ENCODE assay signal across 24 cellular contexts in the genomic region with DNA sequence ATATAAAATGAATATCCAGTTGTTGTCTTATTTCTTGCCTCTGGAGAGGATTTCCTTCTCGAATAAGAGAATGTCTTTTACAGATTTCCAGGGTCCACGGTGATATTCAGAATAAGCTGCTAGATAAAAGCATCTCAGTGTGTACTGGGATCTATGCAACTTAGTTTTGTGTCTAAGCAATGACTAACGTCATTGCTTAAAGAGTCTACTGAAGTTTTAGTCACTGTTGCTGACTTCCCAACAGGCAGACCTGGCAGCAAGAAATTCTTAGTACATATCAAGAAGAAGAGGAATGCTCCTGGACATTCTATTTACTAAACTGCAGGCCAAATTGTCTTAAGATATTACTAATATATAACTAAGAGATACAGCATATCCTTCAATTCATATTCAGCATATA.
DNase-seq lines count a peak whose midpoint lies in the region; ATAC-seq, FAIRE-seq and TF ChIP-seq lines count a peak whose summit lies in the region.
"Had no signal": no experiment of that assay in that cellular context is flagged by ENCODE, and none has a peak within 500 bp of the region (broad histone marks: within the 10 kb centered on the region; RNA-seq: fewer than 3 reads in every experiment).

No MANE protein-coding gene starts in this region.

- DNase-seq in EL, result peak; percentile 5
- DNase-seq in K562 (ENCODE audit: extremely low read depth in 1 of 4, low spot score in 3 of 4), result no peak
- peak; percentile 22 for DNase-seq in epithelial cell of esophagus (ENCODE audit: low read depth)
- no peak for DNase-seq in psoas muscle
- no peak for DNase-seq in activated naive CD8-positive, alpha-beta T cell treated with anti-CD3 and anti-CD28 coated beads, Interleukin-2, amount 50 U/mL, for 24 hours
- DNase-seq in NCI-H226, result no peak
- DNase-seq in OCI-M1 (lab: John Stamatoyannopoulos, UW), result no peak
- no peak for DNase-seq in HuH-7.5 (ENCODE audit: low spot score)
- DNase-seq: 8988T; AML-193; Caco-2; Calu3; CD4-positive, alpha-beta T cell; CD8-positive, alpha-beta T cell; DMS79 treated with DMSO at 0.1 percent for 48 hours; GF-D8 had no signal

- TF ChIP-seq CTCF in K562 (IDR thresholded peaks at IDR 0.05 in 2 of 3, conservative IDR thresholded peaks at IDR 0.05 in 1 of 3; ENCODE audit: insufficient read depth in 2 of 3, low read depth in 1 of 3, low read length in 3 of 3) (no peak), epithelial cell of esophagus (IDR thresholded peaks at IDR 0.05; ENCODE audit: insufficient read depth, low read depth, low read length, missing control alignments) (no peak), psoas muscle (IDR thresholded peaks at IDR 0.05) (no peak)

- 19% methylated on average over 3 of the region's 3 CpGs for WGBS in K562 (ENCODE audit: insufficient coverage, low coverage, missing lambda C conversion rate)
- WGBS in psoas muscle, 3 donors, result 28 to 56% (median 30%) methylated on average over 3 of the region's 3 CpGs

- H3K9me1 ChIP-seq in K562 (ENCODE audit: control insufficient read depth, insufficient read depth, low read length), result no peaks in the 10 kb centered on the region

- no peaks in the 10 kb centered on the region for H3K36me3 Mint-ChIP-seq in activated naive CD8-positive, alpha-beta T cell treated with anti-CD3 and anti-CD28 coated beads, Interleukin-2, amount 50 U/mL, for 24 hours (ENCODE audit: low read depth)
- H3K36me3 Mint-ChIP-seq: CD8-positive, alpha-beta T cell had no signal

- no peaks in the 10 kb centered on the region for H3K9me3 Mint-ChIP-seq in activated naive CD8-positive, alpha-beta T cell treated with anti-CD3 and anti-CD28 coated beads, Interleukin-2, amount 50 U/mL, for 24 hours

- H3K4me3 ChIP-seq in K562, result no peak overlapping the region
- no peak overlapping the region for H3K4me3 ChIP-seq in epithelial cell of esophagus (ENCODE audit: low read length)
- H3K4me3 ChIP-seq in psoas muscle, result no peak overlapping the region
- H3K4me3 ChIP-seq: A549; BLaER1 treated with 17β-estradiol and CSF1 and Interleukin-3, amounts not matched to agents 10 nM and 100 nM had no signal

- no peak overlapping the region for H3K27ac Mint-ChIP-seq in activated naive CD8-positive, alpha-beta T cell treated with anti-CD3 and anti-CD28 coated beads, Interleukin-2, amount 50 U/mL, for 24 hours
- H3K27ac Mint-ChIP-seq: B cell; CD4-positive, alpha-beta T cell; CD8-positive, alpha-beta T cell had no signal

- H3K4me1 ChIP-seq in K562 (replicated peaks in 1 of 2; ENCODE audit: control insufficient read depth in 2 of 2, insufficient read depth in 2 of 2, low read length in 2 of 2) (no peaks in the 10 kb centered on the region; a peak in 1 of 5 replicates), psoas muscle (peaks cover 22% of the 10 kb centered on the region)
- H3K4me1 ChIP-seq: A549; BLaER1 treated with 17β-estradiol and CSF1 and Interleukin-3, amounts not matched to agents 10 nM and 100 nM had no signal

- no peak overlapping the region for H3K4me3 Mint-ChIP-seq in activated naive CD8-positive, alpha-beta T cell treated with anti-CD3 and anti-CD28 coated beads, Interleukin-2, amount 50 U/mL, for 24 hours
- H3K4me3 Mint-ChIP-seq: B cell; CD4-positive, alpha-beta T cell; CD8-positive, alpha-beta T cell had no signal

- H3K27ac ChIP-seq in K562 (ENCODE audit: extremely low read depth, low read depth, low read length) (peak overlapping the region; percentile 16; the same call in 1 of the 3 replicates), psoas muscle (no peak overlapping the region)
- H3K27ac ChIP-seq: A549; BLaER1 treated with 17β-estradiol and CSF1 and Interleukin-3, amounts not matched to agents 10 nM and 100 nM; C4-2B had no signal

- H3K79me2 ChIP-seq in K562 (ENCODE audit: control insufficient read depth, insufficient read depth, low read length), result no peaks in the 10 kb centered on the region

- H3K27me3 Mint-ChIP-seq in activated naive CD8-positive, alpha-beta T cell treated with anti-CD3 and anti-CD28 coated beads, Interleukin-2, amount 50 U/mL, for 24 hours, result no peaks in the 10 kb centered on the region
- H3K27me3 Mint-ChIP-seq: B cell; CD4-positive, alpha-beta T cell had no signal

- H3K36me3 ChIP-seq in K562 (ENCODE audit: control insufficient read depth, insufficient read depth, low read length) (no peaks in the 10 kb centered on the region), psoas muscle (ENCODE audit: insufficient read depth in 1 of 2, low read depth in 1 of 2) (no peaks in the 10 kb centered on the region)
- H3K36me3 ChIP-seq: BLaER1 treated with 17β-estradiol and CSF1 and Interleukin-3, amounts not matched to agents 10 nM and 100 nM had no signal

- H4K20me1 ChIP-seq in K562 (replicated peaks; ENCODE audit: control insufficient read depth, insufficient read depth, low read length), result no peaks in the 10 kb centered on the region
- H4K20me1 ChIP-seq: BLaER1 treated with 17β-estradiol and CSF1 and Interleukin-3, amounts not matched to agents 10 nM and 100 nM had no signal

- BruUV-seq in K562 (replicated peaks; lab: Mats Ljungman, UMichigan), result no TSS peak

- peak overlapping the region; percentile 43 for H2AFZ ChIP-seq in K562 (ENCODE audit: low read depth, low read length)

- no peak overlapping the region for H3K9ac ChIP-seq in K562 (ENCODE audit: insufficient read depth in 1 of 2, low read depth in 2 of 2, low read length in 2 of 2)
- H3K9ac ChIP-seq: BLaER1 treated with 17β-estradiol and CSF1 and Interleukin-3, amounts not matched to agents 10 nM and 100 nM had no signal

- intact Hi-C loops in K562 (cut with micrococcal nuclease), result loop anchor here (10.0 kb wide), 1 partner anchor 321 kb away; no protein-coding TSS in a partner anchor
- intact Hi-C loops in psoas muscle (cut with DNase I), result no loop called here

- peak; percentile 50 for ATAC-seq in K562
- peak in 3 of 4 donors; percentile 27 to 61 (median 56) for ATAC-seq in psoas muscle
- ATAC-seq in activated naive CD8-positive, alpha-beta T cell treated with anti-CD3 and anti-CD28 coated beads, Interleukin-2, amount 50 U/mL, for 24 hours, result no peak
- ATAC-seq: A549; CD8-positive, alpha-beta T cell had no signal

- no peak for TF ChIP-seq POLR2A in K562 (conservative IDR thresholded peaks at IDR 0.05)

- TF ChIP-seq EP300 in K562 (IDR thresholded peaks at IDR 0.05; ENCODE audit: low read length), result no peak

- no peaks in the 10 kb centered on the region for H3K4me1 Mint-ChIP-seq in activated naive CD8-positive, alpha-beta T cell treated with anti-CD3 and anti-CD28 coated beads, Interleukin-2, amount 50 U/mL, for 24 hours
- H3K4me1 Mint-ChIP-seq: B cell had no signal

- CTCF ChIA-PET in K562 (lab: Yijun Ruan, JAX; ENCODE audit: low intra/inter-chr PET ratio), result no interaction called here

- POLR2A ChIA-PET in K562 (lab: Yijun Ruan, JAX), result interaction anchor here (0.6 kb wide), 1 partner anchor 21 kb away, joined by 3 read pairs; no protein-coding TSS in a partner anchor

- no peak for TF ChIP-seq RAD21 in K562 (CRISPR knock-in tag; conservative IDR thresholded peaks at IDR 0.05 in 1 of 2, IDR thresholded peaks at IDR 0.05 in 1 of 2)

- FAIRE-seq in K562 (lab: Jason Lieb, UNC), result no peak
- FAIRE-seq: A549, D721Med, G401.6, GM12891, GM19239 had no signal

- H3K27me3 ChIP-seq in K562 (ENCODE audit: control insufficient read depth in 2 of 2, insufficient read depth in 2 of 2, low read length in 2 of 2) (no peaks in the 10 kb centered on the region), psoas muscle (ENCODE audit: insufficient read depth in 3 of 3, low read length in 2 of 3) (no peaks in the 10 kb centered on the region)
- H3K27me3 ChIP-seq: BLaER1 treated with 17β-estradiol and CSF1 and Interleukin-3, amounts not matched to agents 10 nM and 100 nM had no signal

- H3K4me2 ChIP-seq in K562 (ENCODE audit: insufficient read depth, low read length), result no peak overlapping the region
- H3K4me2 ChIP-seq: A549; BLaER1 treated with 17β-estradiol and CSF1 and Interleukin-3, amounts not matched to agents 10 nM and 100 nM had no signal

- in situ Hi-C loops in K562 (cut with MboI), result no loop called here

- no peaks in the 10 kb centered on the region for H3K9me3 ChIP-seq in K562 (replicated peaks; ENCODE audit: control insufficient read depth, insufficient read depth, low read depth, low read length)
- H3K9me3 ChIP-seq in psoas muscle, result no peaks in the 10 kb centered on the region
- H3K9me3 ChIP-seq: A549; BLaER1 treated with 17β-estradiol and CSF1 and Interleukin-3, amounts not matched to agents 10 nM and 100 nM; Caco-2 had no signal

TF ChIP-seq in K562, 482 proteins besides CTCF, POLR2A, EP300 and RAD21:
- TF ChIP-seq, protein P1, sequence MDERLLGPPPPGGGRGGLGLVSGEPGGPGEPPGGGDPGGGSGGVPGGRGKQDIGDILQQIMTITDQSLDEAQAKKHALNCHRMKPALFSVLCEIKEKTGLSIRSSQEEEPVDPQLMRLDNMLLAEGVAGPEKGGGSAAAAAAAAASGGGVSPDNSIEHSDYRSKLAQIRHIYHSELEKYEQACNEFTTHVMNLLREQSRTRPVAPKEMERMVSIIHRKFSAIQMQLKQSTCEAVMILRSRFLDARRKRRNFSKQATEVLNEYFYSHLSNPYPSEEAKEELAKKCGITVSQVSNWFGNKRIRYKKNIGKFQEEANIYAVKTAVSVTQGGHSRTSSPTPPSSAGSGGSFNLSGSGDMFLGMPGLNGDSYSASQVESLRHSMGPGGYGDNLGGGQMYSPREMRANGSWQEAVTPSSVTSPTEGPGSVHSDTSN (CRISPR knock-in tag; IDR thresholded peaks at IDR 0.05; ENCODE audit: low read depth), result no peak
- TF ChIP-seq, protein P1 (tag; conservative IDR thresholded peaks at IDR 0.05; ENCODE audit: low read depth), result no peak

Comparison
In these comparisons a context has a peak if more than half of its experiments do, and no peak if none do; other contexts are left out.
1. DNase-seq: peak in EL (single experiment) and epithelial cell of esophagus (single experiment); none in K562 (0 of 4), psoas muscle (0 of 2), activated naive CD8-positive, alpha-beta T cell treated with anti-CD3 and anti-CD28 coated beads, Interleukin-2, amount 50 U/mL, for 24 hours (single experiment), NCI-H226 (single experiment), OCI-M1 (single experiment) and HuH-7.5 (single experiment).